Comparison of ENCODE assay signal across 8 cellular contexts in the genomic region with DNA sequence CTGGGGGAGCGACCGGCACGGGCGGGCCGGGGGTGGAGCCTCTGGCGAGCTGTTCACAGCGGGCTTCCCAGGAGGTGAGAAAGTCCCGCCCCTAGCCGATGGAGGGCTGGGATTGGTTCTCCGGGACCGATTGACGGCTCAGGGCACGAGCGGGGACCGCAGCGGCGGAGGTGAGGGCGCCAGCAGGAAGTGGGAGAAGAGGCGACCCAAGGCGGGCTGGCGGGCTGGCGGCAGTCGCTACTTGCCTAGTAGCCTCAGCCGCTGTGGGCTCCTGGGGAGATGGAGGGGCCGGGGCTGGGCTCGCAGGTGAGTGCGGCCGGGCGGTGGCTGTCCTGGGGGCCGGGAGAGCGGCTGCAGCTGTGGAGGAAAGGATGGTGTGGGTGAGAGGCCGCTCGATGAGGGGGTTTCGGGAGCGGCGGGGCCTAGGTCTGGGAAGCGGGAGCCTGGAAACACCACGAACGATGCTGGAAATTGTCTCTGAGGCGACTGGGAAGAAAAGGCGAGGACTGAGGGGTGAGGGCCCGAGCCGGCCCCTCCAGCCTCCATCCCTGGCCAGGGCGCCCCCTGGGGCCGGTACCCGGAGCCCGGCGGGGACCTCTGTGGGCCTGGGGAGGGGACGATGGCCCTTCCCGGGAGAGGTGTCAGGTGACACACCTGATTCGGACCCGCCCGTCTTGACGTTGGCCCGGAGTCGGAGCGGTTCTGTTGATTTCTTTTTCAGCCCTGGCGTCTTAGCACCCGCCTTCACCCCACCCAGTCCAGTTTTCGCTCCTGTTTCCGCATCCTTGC. TPM values are rescaled to one million over a fixed set of nuclear protein-coding genes. Genes with fewer than 3 reads are reported as not detected.
DNase-seq lines count a peak whose midpoint lies in the region; ATAC-seq and TF ChIP-seq lines count a peak whose summit lies in the region.

TSS of gene ZDHHC13 (plus strand) at position 198 of the 789 bp plus-strand sequence. CDS start at position 280, 82 bp downstream.

- DNase-seq in NCI-H1092 treated with DMSO at 0.1 percent for 48 hours (lab: John Stamatoyannopoulos, UW) (peak; percentile 90), head of caudate nucleus (peak; percentile 84 to 98 (median 96)), ovary (peak; percentile 88 to 95 (median 92)), thyroid gland (peak; percentile 96 to 97)

- H3K27me3 ChIP-seq in ovary: no peaks in the 10 kb centered on the region
- H3K27me3 ChIP-seq in thyroid gland: no peaks in the 10 kb centered on the region

- H3K4me1 ChIP-seq in ovary (ENCODE audit: insufficient read depth) (peaks cover 3% of the 10 kb centered on the region), thyroid gland (peaks cover 0 to 3% of the 10 kb centered on the region in 2 donors)

- no peaks in the 10 kb centered on the region for H3K9me3 Mint-ChIP-seq in activated naive CD4-positive, alpha-beta T cell treated with anti-CD3 and anti-CD28 coated beads, Interleukin-2, amount 50 U/mL, for 24 hours

- TF ChIP-seq EP300 in ovary (IDR thresholded peaks at IDR 0.05): no peak

- H3K4me1 Mint-ChIP-seq in activated naive CD4-positive, alpha-beta T cell treated with anti-CD3 and anti-CD28 coated beads, Interleukin-2, amount 50 U/mL, for 24 hours: peaks cover 55% of the 10 kb centered on the region

- H3K4me3 ChIP-seq in ovary: peak within 1 kb of the TSS; percentile 64
- peak within 1 kb of the TSS; percentile 49 to 99 (median 88) for H3K4me3 ChIP-seq in thyroid gland (replicated peaks in 1 of 3)

- no peaks in the 10 kb centered on the region for H3K27me3 Mint-ChIP-seq in activated naive CD4-positive, alpha-beta T cell treated with anti-CD3 and anti-CD28 coated beads, Interleukin-2, amount 50 U/mL, for 24 hours

- peak within 1 kb of the TSS; percentile 71 for H3K27ac Mint-ChIP-seq in activated naive CD4-positive, alpha-beta T cell treated with anti-CD3 and anti-CD28 coated beads, Interleukin-2, amount 50 U/mL, for 24 hours

- no peaks in the 10 kb centered on the region for H3K36me3 ChIP-seq in ovary
- no peaks in the 10 kb centered on the region for H3K36me3 ChIP-seq in thyroid gland

- peak within 1 kb of the TSS; percentile 92 for H3K4me3 Mint-ChIP-seq in activated naive CD4-positive, alpha-beta T cell treated with anti-CD3 and anti-CD28 coated beads, Interleukin-2, amount 50 U/mL, for 24 hours

- H3K9me3 ChIP-seq in ovary (no peaks in the 10 kb centered on the region), thyroid gland (no peaks in the 10 kb centered on the region)

- no peak for TF ChIP-seq POLR2A in ovary (IDR thresholded peaks at IDR 0.05)
- TF ChIP-seq POLR2A in thyroid gland (IDR thresholded peaks at IDR 0.05): peak in 1 of 2 donors; percentile 76

- TF ChIP-seq CTCF in GM12872 (IDR thresholded peaks at IDR 0.05; ENCODE audit: insufficient read depth, low read depth, low read length) (peak; percentile 54), ovary (IDR thresholded peaks at IDR 0.05) (no peak), thyroid gland (IDR thresholded peaks at IDR 0.05) (peak in 2 of 6 experiments; percentile 18 to 27)

- intact Hi-C loops in head of caudate nucleus (cut with DNase I) (no loop called here), ovary (cut with DNase I) (no loop called here), thyroid gland (cut with DNase I) (no loop called here)

- H3K27ac ChIP-seq in ovary: no peak within 1 kb of the TSS
- peak within 1 kb of the TSS; percentile 52 to 76 (median 55) for H3K27ac ChIP-seq in thyroid gland

- peaks cover 8% of the 10 kb centered on the region for H3K36me3 Mint-ChIP-seq in activated naive CD4-positive, alpha-beta T cell treated with anti-CD3 and anti-CD28 coated beads, Interleukin-2, amount 50 U/mL, for 24 hours

- 1% methylated on average over 55 to 61 of the region's 61 CpGs for WGBS in ovary, 3 donors
- WGBS in thyroid gland, 2 donors: 0 to 1% methylated on average over 16 to 56 of the region's 61 CpGs

- ATAC-seq in HG02642 (IDR thresholded peaks at IDR 0.05; ENCODE audit: poor library complexity, unreplicated experiment) (peak; percentile 99), SK-N-SH treated with all-trans-retinoic acid at 6 μM for 48 hours (peak; percentile 99)

TF ChIP-seq in SK-N-SH treated with all-trans-retinoic acid at 6 μM for 48 hours, 23 proteins besides CTCF, POLR2A, EP300 and RAD21:
- TF ChIP-seq ZNF8 (CRISPR knock-in tag; IDR thresholded peaks at IDR 0.05) (no peak), SNAI2 (CRISPR knock-in tag; IDR thresholded peaks at IDR 0.05) (no peak)

RNA-seq across cellular contexts. Expression of gene ZDHHC13, which starts in this region (rescaled TPM):
- total RNA-seq in ovary: 10 to 100 TPM in 3 of 7 donors, 1 to 10 TPM in 4; 5.7 to 15.4 (median 9.0) TPM
- 1 to 10 TPM; 6.3 to 9.6 TPM for polyA plus RNA-seq in ovary
- 10 to 100 TPM; 19.5 to 26.9 (median 24.7) TPM for total RNA-seq in thyroid gland

Comparison
In these comparisons a context has a peak if more than half of its experiments do, and no peak if none do; other contexts are left out.
1. H3K27ac ChIP-seq: peak in thyroid gland (3 of 3); none in ovary (0 of 2).
2. Peak in every context shown above with its lines, with median percentiles within 50 percentile points of each other: DNase-seq.